Comparison of ENCODE assay signal across 1 cellular context in genomic region chr2:8986327-8986976, GRCh38.
TF ChIP-seq lines count a peak whose summit lies in the region.

No MANE protein-coding gene starts in this region.

TF ChIP-seq in K562, 482 proteins besides CTCF, POLR2A, EP300 and RAD21 (continued from another document):
- no peak for TF ChIP-seq ZFX (CRISPR knock-in tag; IDR thresholded peaks at IDR 0.05)
- TF ChIP-seq FOXM1 (IDR thresholded peaks at IDR 0.05; ENCODE audit: low read depth): no peak
- TF ChIP-seq FOXM1 (CRISPR knock-in tag; IDR thresholded peaks at IDR 0.05; ENCODE audit: low read depth): no peak
- TF ChIP-seq HDAC1 (IDR thresholded peaks at IDR 0.05): 0 out of 4 replicates have a peak, but pooled peaks of 1 of the 2 experiments have one; percentile 42
- TF ChIP-seq CBFA2T2 (conservative IDR thresholded peaks at IDR 0.05): peak; percentile 36
- TF ChIP-seq ATF1 (CRISPR knock-in tag; IDR thresholded peaks at IDR 0.05): no peak
- peak; percentile 27 for TF ChIP-seq ATF1 (tag; IDR thresholded peaks at IDR 0.05)
- TF ChIP-seq L3MBTL2 (IDR thresholded peaks at IDR 0.05): 0 out of 2 replicates have a peak, but pooled peaks have one; percentile 45
- TF ChIP-seq RNF2 (IDR thresholded peaks at IDR 0.05): peak; percentile 16; the same call in 1 of the 2 replicates
- peak; percentile 64; the same call in 1 of the 2 replicates for TF ChIP-seq DPF2 (IDR thresholded peaks at IDR 0.05)
- TF ChIP-seq SMC3 (conservative IDR thresholded peaks at IDR 0.05; ENCODE audit: insufficient read depth, low read depth, low read length): peak; percentile 34; the same call in 1 of the 2 replicates
- no peak for TF ChIP-seq ID3 (CRISPR knock-in tag; IDR thresholded peaks at IDR 0.05)
- TF ChIP-seq ID3 (tag; IDR thresholded peaks at IDR 0.05): no peak
- TF ChIP-seq ZNF384 (IDR thresholded peaks at IDR 0.05; ENCODE audit: low read depth, low read length): peak; percentile 68
- no peak for TF ChIP-seq SP2 (IDR thresholded peaks at IDR 0.05; ENCODE audit: extremely low read depth, low read depth, low read length, poor library complexity, severe bottlenecking)
- TF ChIP-seq RFX7 (CRISPR knock-in tag; IDR thresholded peaks at IDR 0.05): no peak
- no peak for TF ChIP-seq HMG20B (CRISPR knock-in tag; IDR thresholded peaks at IDR 0.05)
- TF ChIP-seq BRD9 (IDR thresholded peaks at IDR 0.05; ENCODE audit: low read depth, partially characterized antibody): peak; percentile 31
- peak in 1 of 2 experiments; percentile 44 for TF ChIP-seq E2F6 (IDR thresholded peaks at IDR 0.05; ENCODE audit: borderline replicate concordance in 1 of 2, extremely low read depth in 1 of 2, insufficient read depth in 1 of 2, insufficient read length in 1 of 2, low read depth in 1 of 2, low read length in 1 of 2, poor library complexity in 1 of 2, severe bottlenecking in 1 of 2)
- TF ChIP-seq YBX1 (IDR thresholded peaks at IDR 0.05): no peak
- peak; percentile 43; the same call in 1 of the 2 replicates for TF ChIP-seq ZNF407 (IDR thresholded peaks at IDR 0.05; ENCODE audit: low read depth)
- TF ChIP-seq JUND (IDR thresholded peaks at IDR 0.05; ENCODE audit: borderline replicate concordance, low read depth, low read length): no peak; the same call in 1 of the 2 replicates
- no peak for TF ChIP-seq JUND (tag; IDR thresholded peaks at IDR 0.05; ENCODE audit: borderline replicate concordance, low read depth, low read length)
- TF ChIP-seq STAT5B (CRISPR knock-in tag; IDR thresholded peaks at IDR 0.05): no peak
- peak in 1 of 2 experiments; percentile 46; a peak in 1 of 4 replicates for TF ChIP-seq ARNT (IDR thresholded peaks at IDR 0.05)
- TF ChIP-seq SMAD4 (CRISPR knock-in tag; conservative IDR thresholded peaks at IDR 0.05): peak; percentile 43; the same call in 1 of the 2 replicates
- TF ChIP-seq PCBP2 (IDR thresholded peaks at IDR 0.05; ENCODE audit: low read depth, low read length, poor library complexity, severe bottlenecking): no peak
- no peak for TF ChIP-seq ZNF134 (CRISPR knock-in tag; conservative IDR thresholded peaks at IDR 0.05)
- TF ChIP-seq SMARCA5 (IDR thresholded peaks at IDR 0.05): 0 out of 2 replicates have a peak, but pooled peaks have one; percentile 20
- TF ChIP-seq ZKSCAN8 (CRISPR knock-in tag; IDR thresholded peaks at IDR 0.05): no peak
- TF ChIP-seq NR2C1 (IDR thresholded peaks at IDR 0.05): peak; percentile 50; the same call in 1 of the 2 replicates
- 0 out of 2 replicates have a peak, but pooled peaks have one; percentile 33 for TF ChIP-seq NR2C1 (tag; IDR thresholded peaks at IDR 0.05)
- 0 out of 2 replicates have a peak, but pooled peaks have one; percentile 14 for TF ChIP-seq MYC (IDR thresholded peaks at IDR 0.05; ENCODE audit: low read depth, low read length)
- TF ChIP-seq MYC (CRISPR knock-in tag; IDR thresholded peaks at IDR 0.05; ENCODE audit: borderline replicate concordance, low read depth): no peak
- TF ChIP-seq ARHGAP35 (IDR thresholded peaks at IDR 0.05; ENCODE audit: partially characterized antibody): no peak
- no peak for TF ChIP-seq SIN3A (IDR thresholded peaks at IDR 0.05; ENCODE audit: borderline replicate concordance in 2 of 2, control insufficient read depth in 1 of 2, low read depth in 2 of 2, low read length in 2 of 2)
